In the genomic region with DNA sequence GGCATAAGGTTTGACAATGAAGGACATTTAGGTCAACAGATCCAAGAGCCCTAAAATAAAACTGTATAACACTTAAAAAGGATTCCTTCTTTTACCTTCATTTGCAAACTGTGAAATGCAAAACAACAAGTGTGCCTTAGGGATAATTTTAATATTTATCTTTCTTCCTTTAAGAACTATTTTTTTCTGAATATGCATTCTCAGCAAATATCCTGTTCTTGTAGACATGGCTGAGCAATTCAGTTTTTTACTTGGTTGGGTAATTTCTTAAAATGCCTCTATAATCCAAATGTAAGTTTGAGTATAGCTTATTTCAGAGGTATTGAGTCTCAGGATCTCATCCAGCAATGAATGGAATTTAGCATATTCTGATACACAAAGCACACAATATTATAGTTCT, we compare ENCODE assay signal across 3 cellular contexts.
TF ChIP-seq lines count a peak whose summit lies in the region.

No MANE protein-coding gene starts in this region.

TF ChIP-seq in A549, 52 proteins besides CTCF, POLR2A, EP300 and RAD21:
- TF ChIP-seq RCOR1 (IDR thresholded peaks at IDR 0.05; ENCODE audit: low read depth, low read length) (no peak), JUNB (IDR thresholded peaks at IDR 0.05) (no peak), CHD4 (IDR thresholded peaks at IDR 0.05; ENCODE audit: borderline replicate concordance) (no peak), SREBF2 (IDR thresholded peaks at IDR 0.05) (no peak), ZSCAN20 (CRISPR knock-in tag; IDR thresholded peaks at IDR 0.05) (no peak), MAFK (IDR thresholded peaks at IDR 0.05; ENCODE audit: partially characterized antibody) (peak; percentile 59)

TF ChIP-seq in IMR-90, 13 proteins besides CTCF, POLR2A, EP300 and RAD21:
- TF ChIP-seq SMC3 (IDR thresholded peaks at IDR 0.05; ENCODE audit: low read depth, low read length) = no peak
- TF ChIP-seq MAFK (IDR thresholded peaks at IDR 0.05; ENCODE audit: low read depth, low read length) = peak; percentile 38
- TF ChIP-seq, protein P1, sequence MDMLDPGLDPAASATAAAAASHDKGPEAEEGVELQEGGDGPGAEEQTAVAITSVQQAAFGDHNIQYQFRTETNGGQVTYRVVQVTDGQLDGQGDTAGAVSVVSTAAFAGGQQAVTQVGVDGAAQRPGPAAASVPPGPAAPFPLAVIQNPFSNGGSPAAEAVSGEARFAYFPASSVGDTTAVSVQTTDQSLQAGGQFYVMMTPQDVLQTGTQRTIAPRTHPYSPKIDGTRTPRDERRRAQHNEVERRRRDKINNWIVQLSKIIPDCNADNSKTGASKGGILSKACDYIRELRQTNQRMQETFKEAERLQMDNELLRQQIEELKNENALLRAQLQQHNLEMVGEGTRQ (IDR thresholded peaks at IDR 0.05; ENCODE audit: low read depth, low read length) = no peak

TF ChIP-seq in K562, 482 proteins besides CTCF, POLR2A, EP300 and RAD21:
- no peak for TF ChIP-seq ZNF12 (CRISPR knock-in tag; IDR thresholded peaks at IDR 0.05)
- no peak for TF ChIP-seq SIX5 (IDR thresholded peaks at IDR 0.05; ENCODE audit: borderline replicate concordance in 1 of 2, insufficient read depth in 1 of 2, low read depth in 1 of 2, low read length in 2 of 2)
- TF ChIP-seq C11orf30 (IDR thresholded peaks at IDR 0.05; ENCODE audit: low read depth) = peak; percentile 17; the same call in 1 of the 2 replicates
- TF ChIP-seq KDM4B (IDR thresholded peaks at IDR 0.05; ENCODE audit: borderline replicate concordance in 2 of 2, low read depth in 1 of 2) = no peak
- 0 out of 2 replicates have a peak, but pooled peaks have one; percentile 25 for TF ChIP-seq MAFG (tag; conservative IDR thresholded peaks at IDR 0.05)
- peak; percentile 56; the same call in 1 of the 2 replicates for TF ChIP-seq ZNF316 (IDR thresholded peaks at IDR 0.05)
